Comparison of ENCODE assay signal across 8 cellular contexts in genomic region chr5:159051431-159052281, GRCh38. TPM values are rescaled to one million over a fixed set of nuclear protein-coding genes. Genes with fewer than 3 reads are reported as not detected.
DNase-seq lines count a peak whose midpoint lies in the region; ATAC-seq and TF ChIP-seq lines count a peak whose summit lies in the region.

No MANE protein-coding gene starts in this region.

- whole genome bisulfite sequencing in HUES64, result 2% methylated on average over 32 of the region's 37 CpGs
- 5% methylated on average over 24 of the region's 37 CpGs for whole genome bisulfite sequencing in mesenchymal stem cell

- no peak overlapping the region for H2BK5ac ChIP-seq in mesenchymal stem cell (ENCODE audit: low read depth, low read length, poor library complexity, severe bottlenecking)

- no peak overlapping the region for H2BK15ac ChIP-seq in mesenchymal stem cell (ENCODE audit: low read depth, poor library complexity, severe bottlenecking)

- TF ChIP-seq CTCF in upper lobe of right lung (IDR thresholded peaks at IDR 0.05), result no peak

- H2BK120ac ChIP-seq in mesenchymal stem cell (ENCODE audit: low read depth, low read length), result no peak overlapping the region

- peak overlapping the region; percentile 58; the same call in 1 of the 2 replicates for H3K9ac ChIP-seq in BLaER1
- no peak overlapping the region for H3K9ac ChIP-seq in HUES64 (ENCODE audit: low read depth, low read length)
- peak overlapping the region; percentile 89 for H3K9ac ChIP-seq in mesenchymal stem cell (ENCODE audit: low read length)

- peak overlapping the region; percentile 86 for H4K8ac ChIP-seq in mesenchymal stem cell (ENCODE audit: low read length)

- peak overlapping the region; percentile 59; the same call in 1 of the 2 replicates for H3K27ac ChIP-seq in BLaER1
- H3K27ac ChIP-seq in HUES64 (ENCODE audit: low read depth, low read length), result no peak overlapping the region
- no peak overlapping the region for H3K27ac ChIP-seq in mesenchymal stem cell (ENCODE audit: low read length, poor library complexity, severe bottlenecking)
- peak overlapping the region; percentile 63 for H3K27ac ChIP-seq in upper lobe of right lung

- H3K4ac ChIP-seq in mesenchymal stem cell (ENCODE audit: low read depth in 1 of 2, low read length in 2 of 2), result peak overlapping the region; percentile 13 to 89

- H3K4me2 ChIP-seq in BLaER1, result peak overlapping the region; percentile 75
- H3K4me2 ChIP-seq in mesenchymal stem cell (ENCODE audit: low read length, poor library complexity, severe bottlenecking), result peak overlapping the region; percentile 70

- H3K4me1 ChIP-seq in BLaER1, result peaks cover 98% of the 10 kb centered on the region
- peaks cover 30% of the 10 kb centered on the region for H3K4me1 ChIP-seq in HUES64 (ENCODE audit: insufficient read depth, low read length)
- H3K4me1 ChIP-seq in mesenchymal stem cell (ENCODE audit: control insufficient read depth, insufficient read depth, low read depth, low read length), result peaks cover 3% of the 10 kb centered on the region
- peaks cover 4% of the 10 kb centered on the region for H3K4me1 ChIP-seq in upper lobe of right lung

- peak overlapping the region; percentile 14 for H4K91ac ChIP-seq in mesenchymal stem cell (ENCODE audit: low read length)

- peak overlapping the region in 1 of 2 experiments; percentile 84 for H3K23ac ChIP-seq in mesenchymal stem cell (ENCODE audit: low read length in 2 of 2)

- no peak overlapping the region for H2AK5ac ChIP-seq in mesenchymal stem cell (ENCODE audit: low read length, severe bottlenecking)

- H3K4me3 ChIP-seq in BLaER1, result no peak overlapping the region
- H3K4me3 ChIP-seq in HUES64 (ENCODE audit: low read length), result peak overlapping the region; percentile 56
- H3K4me3 ChIP-seq in mesenchymal stem cell (ENCODE audit: insufficient read depth in 1 of 2, low read depth in 1 of 2, low read length in 2 of 2), result peak overlapping the region; percentile 57 to 69
- peak overlapping the region; percentile 33 for H3K4me3 ChIP-seq in upper lobe of right lung

- intact Hi-C loops in upper lobe of right lung (cut with DNase I), result no loop called here

- H4K20me1 ChIP-seq in BLaER1, result peaks cover 100% of the 10 kb centered on the region

- peaks cover 88% of the 10 kb centered on the region for H3K36me3 ChIP-seq in BLaER1
- H3K36me3 ChIP-seq in HUES64 (ENCODE audit: insufficient read depth, low read length), result no peaks in the 10 kb centered on the region
- H3K36me3 ChIP-seq in mesenchymal stem cell (ENCODE audit: control insufficient read depth in 1 of 2, insufficient read depth in 2 of 2, low read depth in 1 of 2, low read length in 2 of 2), result peaks cover 0 to 12% of the 10 kb centered on the region in 2 experiments
- no peaks in the 10 kb centered on the region for H3K36me3 ChIP-seq in upper lobe of right lung

- DNase-seq in ecto neural progenitor cell (ENCODE audit: low spot score), result peak; percentile 78
- peak; percentile 61 for DNase-seq in mesenchymal stem cell
- DNase-seq in upper lobe of right lung, result peak; percentile 67
- DNase-seq in SKM-1 (lab: John Stamatoyannopoulos, UW; ENCODE audit: unreplicated experiment), result no peak
- DNase-seq in H4 (ENCODE audit: low spot score), result no peak

- H2BK12ac ChIP-seq in mesenchymal stem cell (ENCODE audit: low read length in 2 of 2), result peak overlapping the region in 1 of 2 experiments; percentile 77

- no peaks in the 10 kb centered on the region for H3K27me3 ChIP-seq in BLaER1
- peaks cover 96% of the 10 kb centered on the region for H3K27me3 ChIP-seq in HUES64 (ENCODE audit: insufficient read depth, low read length)
- no peaks in the 10 kb centered on the region for H3K27me3 ChIP-seq in mesenchymal stem cell (ENCODE audit: control insufficient read depth in 1 of 2, insufficient read depth in 1 of 2, low read length in 2 of 2)
- H3K27me3 ChIP-seq in upper lobe of right lung, result peaks cover 32% of the 10 kb centered on the region

- H3K9me3 ChIP-seq in BLaER1, result no peaks in the 10 kb centered on the region
- no peaks in the 10 kb centered on the region for H3K9me3 ChIP-seq in HUES64 (ENCODE audit: insufficient read depth, low read depth, low read length)
- no peaks in the 10 kb centered on the region for H3K9me3 ChIP-seq in mesenchymal stem cell (ENCODE audit: control insufficient read depth, low read length)
- H3K9me3 ChIP-seq in upper lobe of right lung, result no peaks in the 10 kb centered on the region

- peak overlapping the region in 1 of 2 experiments; percentile 77 for H3K14ac ChIP-seq in mesenchymal stem cell (ENCODE audit: low read length in 2 of 2)

- H3K18ac ChIP-seq in mesenchymal stem cell (ENCODE audit: low read depth in 1 of 2, low read length in 2 of 2), result peak overlapping the region; percentile 77 to 96

- H2AFZ ChIP-seq in mesenchymal stem cell (ENCODE audit: low read depth, low read length), result peak overlapping the region; percentile 90

- ATAC-seq in upper lobe of right lung (peak; percentile 34), HG03139 (IDR thresholded peaks at IDR 0.05; ENCODE audit: unreplicated experiment) (no peak)

- no peaks in the 10 kb centered on the region for H3K79me1 ChIP-seq in mesenchymal stem cell (replicated peaks; ENCODE audit: low read length, poor library complexity, severe bottlenecking)

RNA-seq across cellular contexts. Expression of gene EBF1, which starts 48.1 kb away (rescaled TPM):
- 0.25 TPM for polyA plus RNA-seq in HUES64 (2013, experiment 1 of 2)
- 1.0 TPM for polyA plus RNA-seq in HUES64 (2013, experiment 2 of 2)
- polyA plus RNA-seq in mesenchymal stem cell (2013, experiment 1 of 2), result 2.7 TPM
- 2.5 TPM for polyA plus RNA-seq in mesenchymal stem cell (2013, experiment 2 of 2)
- 8.9 TPM for total RNA-seq in upper lobe of right lung
- 1.9 and 3.0 TPM in 2 replicates for total RNA-seq in H4 (2014; rRNA removed; shearing (Covaris generic))

Comparison
In these comparisons a context has a peak if more than half of its experiments do, and no peak if none do; other contexts are left out.
1. H3K27ac ChIP-seq: peak in BLaER1 (single experiment) and upper lobe of right lung (single experiment); none in HUES64 (single experiment) and mesenchymal stem cell (single experiment).
2. DNase-seq: peak in ecto neural progenitor cell (single experiment), mesenchymal stem cell (single experiment) and upper lobe of right lung (single experiment); none in SKM-1 (single experiment) and H4 (single experiment).